ENCODE assay signal across 1 cellular context in genomic region chr22:17792854-17793434, GRCh38.
TF ChIP-seq lines count a peak whose summit lies in the region.

No MANE protein-coding gene starts in this region.

TF ChIP-seq in GM12878, 131 proteins besides CTCF, POLR2A, EP300 and RAD21:
- no peak for TF ChIP-seq BCLAF1 (IDR thresholded peaks at IDR 0.05)
- TF ChIP-seq, protein P1, sequence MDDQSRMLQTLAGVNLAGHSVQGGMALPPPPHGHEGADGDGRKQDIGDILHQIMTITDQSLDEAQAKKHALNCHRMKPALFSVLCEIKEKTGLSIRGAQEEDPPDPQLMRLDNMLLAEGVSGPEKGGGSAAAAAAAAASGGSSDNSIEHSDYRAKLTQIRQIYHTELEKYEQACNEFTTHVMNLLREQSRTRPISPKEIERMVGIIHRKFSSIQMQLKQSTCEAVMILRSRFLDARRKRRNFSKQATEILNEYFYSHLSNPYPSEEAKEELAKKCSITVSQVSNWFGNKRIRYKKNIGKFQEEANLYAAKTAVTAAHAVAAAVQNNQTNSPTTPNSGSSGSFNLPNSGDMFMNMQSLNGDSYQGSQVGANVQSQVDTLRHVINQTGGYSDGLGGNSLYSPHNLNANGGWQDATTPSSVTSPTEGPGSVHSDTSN (IDR thresholded peaks at IDR 0.05; ENCODE audit: insufficient replicate concordance, low read depth, low read length), result peak; percentile 8
- no peak for TF ChIP-seq ZNF592 (IDR thresholded peaks at IDR 0.05)
- TF ChIP-seq RB1 (IDR thresholded peaks at IDR 0.05; ENCODE audit: borderline replicate concordance), result no peak
- no peak for TF ChIP-seq KAT2A (conservative IDR thresholded peaks at IDR 0.05; ENCODE audit: control insufficient read depth, low read depth, low read length)
- TF ChIP-seq POLR2AphosphoS5 (IDR thresholded peaks at IDR 0.05; ENCODE audit: low read length), result no peak
- no peak for TF ChIP-seq ATF3 (IDR thresholded peaks at IDR 0.05; ENCODE audit: borderline replicate concordance, extremely low read depth, low read depth, low read length)
- no peak for TF ChIP-seq LARP7 (IDR thresholded peaks at IDR 0.05)
- TF ChIP-seq TCF3 (IDR thresholded peaks at IDR 0.05; ENCODE audit: borderline replicate concordance, insufficient read depth, low read depth, low read length), result 0 out of 2 replicates have a peak, but pooled peaks have one; percentile 23
- TF ChIP-seq TARDBP (IDR thresholded peaks at IDR 0.05; ENCODE audit: borderline replicate concordance), result no peak
- no peak for TF ChIP-seq FOXM1 (IDR thresholded peaks at IDR 0.05; ENCODE audit: low read depth, low read length)
- TF ChIP-seq, protein P2, sequence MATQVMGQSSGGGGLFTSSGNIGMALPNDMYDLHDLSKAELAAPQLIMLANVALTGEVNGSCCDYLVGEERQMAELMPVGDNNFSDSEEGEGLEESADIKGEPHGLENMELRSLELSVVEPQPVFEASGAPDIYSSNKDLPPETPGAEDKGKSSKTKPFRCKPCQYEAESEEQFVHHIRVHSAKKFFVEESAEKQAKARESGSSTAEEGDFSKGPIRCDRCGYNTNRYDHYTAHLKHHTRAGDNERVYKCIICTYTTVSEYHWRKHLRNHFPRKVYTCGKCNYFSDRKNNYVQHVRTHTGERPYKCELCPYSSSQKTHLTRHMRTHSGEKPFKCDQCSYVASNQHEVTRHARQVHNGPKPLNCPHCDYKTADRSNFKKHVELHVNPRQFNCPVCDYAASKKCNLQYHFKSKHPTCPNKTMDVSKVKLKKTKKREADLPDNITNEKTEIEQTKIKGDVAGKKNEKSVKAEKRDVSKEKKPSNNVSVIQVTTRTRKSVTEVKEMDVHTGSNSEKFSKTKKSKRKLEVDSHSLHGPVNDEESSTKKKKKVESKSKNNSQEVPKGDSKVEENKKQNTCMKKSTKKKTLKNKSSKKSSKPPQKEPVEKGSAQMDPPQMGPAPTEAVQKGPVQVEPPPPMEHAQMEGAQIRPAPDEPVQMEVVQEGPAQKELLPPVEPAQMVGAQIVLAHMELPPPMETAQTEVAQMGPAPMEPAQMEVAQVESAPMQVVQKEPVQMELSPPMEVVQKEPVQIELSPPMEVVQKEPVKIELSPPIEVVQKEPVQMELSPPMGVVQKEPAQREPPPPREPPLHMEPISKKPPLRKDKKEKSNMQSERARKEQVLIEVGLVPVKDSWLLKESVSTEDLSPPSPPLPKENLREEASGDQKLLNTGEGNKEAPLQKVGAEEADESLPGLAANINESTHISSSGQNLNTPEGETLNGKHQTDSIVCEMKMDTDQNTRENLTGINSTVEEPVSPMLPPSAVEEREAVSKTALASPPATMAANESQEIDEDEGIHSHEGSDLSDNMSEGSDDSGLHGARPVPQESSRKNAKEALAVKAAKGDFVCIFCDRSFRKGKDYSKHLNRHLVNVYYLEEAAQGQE (IDR thresholded peaks at IDR 0.05; ENCODE audit: low read depth, low read length), result no peak
- no peak for TF ChIP-seq CBFB (IDR thresholded peaks at IDR 0.05; ENCODE audit: low read depth)
- no peak for TF ChIP-seq KLF5 (IDR thresholded peaks at IDR 0.05; ENCODE audit: partially characterized antibody)
- TF ChIP-seq, protein P3, sequence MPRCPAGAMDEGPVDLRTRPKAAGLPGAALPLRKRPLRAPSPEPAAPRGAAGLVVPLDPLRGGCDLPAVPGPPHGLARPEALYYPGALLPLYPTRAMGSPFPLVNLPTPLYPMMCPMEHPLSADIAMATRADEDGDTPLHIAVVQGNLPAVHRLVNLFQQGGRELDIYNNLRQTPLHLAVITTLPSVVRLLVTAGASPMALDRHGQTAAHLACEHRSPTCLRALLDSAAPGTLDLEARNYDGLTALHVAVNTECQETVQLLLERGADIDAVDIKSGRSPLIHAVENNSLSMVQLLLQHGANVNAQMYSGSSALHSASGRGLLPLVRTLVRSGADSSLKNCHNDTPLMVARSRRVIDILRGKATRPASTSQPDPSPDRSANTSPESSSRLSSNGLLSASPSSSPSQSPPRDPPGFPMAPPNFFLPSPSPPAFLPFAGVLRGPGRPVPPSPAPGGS (IDR thresholded peaks at IDR 0.05; ENCODE audit: borderline replicate concordance, insufficient read depth, low read depth, low read length, poor library complexity, severe bottlenecking), result peak; percentile 84
- TF ChIP-seq PAX5 (IDR thresholded peaks at IDR 0.05; ENCODE audit: borderline replicate concordance, low read depth, low read length), result no peak
- no peak for TF ChIP-seq MTA3 (IDR thresholded peaks at IDR 0.05; ENCODE audit: borderline replicate concordance, low read length)
- TF ChIP-seq STAT3 (IDR thresholded peaks at IDR 0.05; ENCODE audit: low read depth, low read length), result no peak
TF ChIP-seq in GM12878: peak in this region for 3.
